In the genomic region with DNA sequence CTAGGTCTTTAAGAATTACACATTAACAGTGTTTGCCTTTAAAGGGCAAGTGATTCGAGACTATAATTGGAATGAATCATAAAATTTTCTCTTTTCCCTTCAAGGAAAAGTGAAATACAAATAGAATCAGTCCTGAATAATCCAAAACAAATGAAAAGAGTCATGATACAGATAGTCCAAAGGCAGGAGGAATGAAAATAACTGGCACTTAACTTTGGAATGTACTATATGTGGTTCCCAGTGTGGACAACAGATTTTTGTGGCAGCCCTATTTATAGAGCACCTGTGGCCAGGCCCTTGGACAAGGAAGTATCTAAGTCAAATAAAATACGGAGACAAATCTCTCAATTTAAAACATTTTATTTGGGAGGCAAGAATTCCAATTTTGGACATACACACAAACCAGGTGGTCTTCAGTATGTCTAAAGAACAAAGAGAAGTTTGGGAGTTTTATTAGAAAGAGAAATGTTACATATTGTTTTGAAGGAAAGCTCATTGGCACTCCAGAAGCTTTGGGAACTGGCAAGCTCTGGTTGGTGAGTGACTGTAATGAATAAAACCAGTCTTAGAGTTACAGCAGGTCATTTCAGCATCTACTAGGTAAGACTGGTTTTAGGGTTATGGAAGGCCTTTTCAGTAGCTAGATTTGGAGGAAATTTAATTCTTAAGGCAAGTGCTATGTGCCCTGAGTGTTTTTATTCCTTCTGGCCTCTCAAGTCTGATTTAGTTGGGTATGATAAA, we compare ENCODE assay signal across 21 cellular contexts.
DNase-seq lines count a peak whose midpoint lies in the region; ATAC-seq and TF ChIP-seq lines count a peak whose summit lies in the region.
"Had no signal": no experiment of that assay in that cellular context is flagged by ENCODE, and none has a peak within 500 bp of the region (broad histone marks: within the 10 kb centered on the region; RNA-seq: fewer than 3 reads in every experiment).

No MANE protein-coding gene starts in this region.

- no peak overlapping the region for H3K4me3 Mint-ChIP-seq in activated naive CD8-positive, alpha-beta T cell treated with anti-CD3 and anti-CD28 coated beads for 36 hours
- H3K4me3 Mint-ChIP-seq: activated CD8-positive, alpha-beta T cell treated with anti-CD3 and anti-CD28 coated beads for 36 hours; CD8-positive, alpha-beta T cell had no signal

- DNase-seq in left cardiac atrium, result no peak
- no peak for DNase-seq in smooth muscle cell (lab: John Stamatoyannopoulos, UW; ENCODE audit: unreplicated experiment)
- no peak for DNase-seq in effector CD8-positive, alpha-beta T cell (lab: John Stamatoyannopoulos, UW)
- DNase-seq in activated naive CD8-positive, alpha-beta T cell treated with anti-CD3 and anti-CD28 coated beads for 36 hours, result no peak
- DNase-seq: activated CD8-positive, alpha-beta T cell treated with anti-CD3 and anti-CD28 coated beads for 36 hours; activated naive CD4-positive, alpha-beta T cell; CD8-positive, alpha-beta T cell; DND-41; foreskin fibroblast; hippocampal formation; Karpas-422; mammary epithelial cell; NCI-H1105 treated with DMSO at 0.1 percent for 48 hours; NCI-H526; nucleus accumbens; spleen; stimulated activated CD4-positive, alpha-beta T cell treated with anti-CD3 and anti-CD28 coated beads, Interleukin-4, amount 100 ng/mL, for 1 hour; stimulated activated naive CD4-positive, alpha-beta T cell treated with Interleukin-2 at 50 U/mL for 16 hours had no signal

- H3K4me1 Mint-ChIP-seq in activated naive CD8-positive, alpha-beta T cell treated with anti-CD3 and anti-CD28 coated beads for 36 hours, result no peaks in the 10 kb centered on the region

- peak overlapping the region; percentile 47 for H3K27ac ChIP-seq in smooth muscle cell (ENCODE audit: low read depth)
- H3K27ac ChIP-seq: spleen had no signal

- H3K4me3 ChIP-seq in smooth muscle cell, result no peak overlapping the region
- H3K4me3 ChIP-seq: spleen had no signal

- H3K27me3 Mint-ChIP-seq in activated naive CD8-positive, alpha-beta T cell treated with anti-CD3 and anti-CD28 coated beads for 36 hours, result peaks cover 4% of the 10 kb centered on the region

- H3K9me3 Mint-ChIP-seq in activated naive CD8-positive, alpha-beta T cell treated with anti-CD3 and anti-CD28 coated beads for 36 hours, result peaks cover 7% of the 10 kb centered on the region

- ATAC-seq in SK-N-SH treated with all-trans-retinoic acid at 6 μM for 48 hours, result peak; percentile 44
- peak; percentile 67 to 71 for ATAC-seq in left cardiac atrium
- ATAC-seq in GM21423 (IDR thresholded peaks at IDR 0.05; ENCODE audit: unreplicated experiment), result no peak
- ATAC-seq: activated CD8-positive, alpha-beta T cell treated with anti-CD3 and anti-CD28 coated beads for 36 hours; CD8-positive, alpha-beta T cell had no signal

- TF ChIP-seq RAD21 in Ishikawa (IDR thresholded peaks at IDR 0.05; ENCODE audit: low read depth), result 0 out of 2 replicates have a peak, but pooled peaks have one; percentile 8

- no peaks in the 10 kb centered on the region for H3K79me2 ChIP-seq in smooth muscle cell (ENCODE audit: low read depth)

- peaks cover 4% of the 10 kb centered on the region for H3F3A ChIP-seq in smooth muscle cell (ENCODE audit: low read depth)

- peaks cover 5% of the 10 kb centered on the region for H3K4me1 ChIP-seq in smooth muscle cell (ENCODE audit: low read depth)
- H3K4me1 ChIP-seq: spleen had no signal

- H3K27ac Mint-ChIP-seq in activated naive CD8-positive, alpha-beta T cell treated with anti-CD3 and anti-CD28 coated beads for 36 hours, result no peak overlapping the region
- H3K27ac Mint-ChIP-seq: activated CD8-positive, alpha-beta T cell treated with anti-CD3 and anti-CD28 coated beads for 36 hours; CD8-positive, alpha-beta T cell had no signal

- no peak overlapping the region for H3K9ac ChIP-seq in smooth muscle cell (ENCODE audit: low read depth)

- H3K36me3 Mint-ChIP-seq in activated naive CD8-positive, alpha-beta T cell treated with anti-CD3 and anti-CD28 coated beads for 36 hours, result no peaks in the 10 kb centered on the region
- H3K36me3 Mint-ChIP-seq: CD8-positive, alpha-beta T cell had no signal

- 61% methylated on average over 2 of the region's 2 CpGs for WGBS in smooth muscle cell (ENCODE audit: low lambda C conversion rate)

- no peaks in the 10 kb centered on the region for H3K27me3 ChIP-seq in smooth muscle cell (ENCODE audit: low read depth)
- H3K27me3 ChIP-seq: spleen had no signal

- no peak overlapping the region for H2AFZ ChIP-seq in smooth muscle cell (ENCODE audit: low read depth)

- H3K36me3 ChIP-seq in smooth muscle cell (ENCODE audit: low read depth), result no peaks in the 10 kb centered on the region
- H3K36me3 ChIP-seq: spleen had no signal

- peak overlapping the region; percentile 53 for H3K4me2 ChIP-seq in smooth muscle cell

- no peak for TF ChIP-seq EP300 in Ishikawa (IDR thresholded peaks at IDR 0.05; ENCODE audit: borderline replicate concordance)

- H4K20me1 ChIP-seq in smooth muscle cell (ENCODE audit: low read depth), result no peaks in the 10 kb centered on the region

- H3K9me3 ChIP-seq in smooth muscle cell (replicated peaks; ENCODE audit: low read depth), result no peaks in the 10 kb centered on the region

- intact Hi-C loops in left cardiac atrium (cut with DNase I), result no loop called here

- TF ChIP-seq CTCF in smooth muscle cell (IDR thresholded peaks at IDR 0.05; ENCODE audit: borderline replicate concordance, insufficient read depth, poor library complexity, severe bottlenecking), result no peak

TF ChIP-seq in Ishikawa, 13 proteins besides CTCF, POLR2A, EP300 and RAD21 (continues in another document):
- no peak for TF ChIP-seq FOXM1 (IDR thresholded peaks at IDR 0.05; ENCODE audit: borderline replicate concordance, low read depth)
- no peak for TF ChIP-seq ZBTB7A (IDR thresholded peaks at IDR 0.05; ENCODE audit: low read depth)
- TF ChIP-seq, protein P1, sequence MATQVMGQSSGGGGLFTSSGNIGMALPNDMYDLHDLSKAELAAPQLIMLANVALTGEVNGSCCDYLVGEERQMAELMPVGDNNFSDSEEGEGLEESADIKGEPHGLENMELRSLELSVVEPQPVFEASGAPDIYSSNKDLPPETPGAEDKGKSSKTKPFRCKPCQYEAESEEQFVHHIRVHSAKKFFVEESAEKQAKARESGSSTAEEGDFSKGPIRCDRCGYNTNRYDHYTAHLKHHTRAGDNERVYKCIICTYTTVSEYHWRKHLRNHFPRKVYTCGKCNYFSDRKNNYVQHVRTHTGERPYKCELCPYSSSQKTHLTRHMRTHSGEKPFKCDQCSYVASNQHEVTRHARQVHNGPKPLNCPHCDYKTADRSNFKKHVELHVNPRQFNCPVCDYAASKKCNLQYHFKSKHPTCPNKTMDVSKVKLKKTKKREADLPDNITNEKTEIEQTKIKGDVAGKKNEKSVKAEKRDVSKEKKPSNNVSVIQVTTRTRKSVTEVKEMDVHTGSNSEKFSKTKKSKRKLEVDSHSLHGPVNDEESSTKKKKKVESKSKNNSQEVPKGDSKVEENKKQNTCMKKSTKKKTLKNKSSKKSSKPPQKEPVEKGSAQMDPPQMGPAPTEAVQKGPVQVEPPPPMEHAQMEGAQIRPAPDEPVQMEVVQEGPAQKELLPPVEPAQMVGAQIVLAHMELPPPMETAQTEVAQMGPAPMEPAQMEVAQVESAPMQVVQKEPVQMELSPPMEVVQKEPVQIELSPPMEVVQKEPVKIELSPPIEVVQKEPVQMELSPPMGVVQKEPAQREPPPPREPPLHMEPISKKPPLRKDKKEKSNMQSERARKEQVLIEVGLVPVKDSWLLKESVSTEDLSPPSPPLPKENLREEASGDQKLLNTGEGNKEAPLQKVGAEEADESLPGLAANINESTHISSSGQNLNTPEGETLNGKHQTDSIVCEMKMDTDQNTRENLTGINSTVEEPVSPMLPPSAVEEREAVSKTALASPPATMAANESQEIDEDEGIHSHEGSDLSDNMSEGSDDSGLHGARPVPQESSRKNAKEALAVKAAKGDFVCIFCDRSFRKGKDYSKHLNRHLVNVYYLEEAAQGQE (IDR thresholded peaks at IDR 0.05; ENCODE audit: low read depth), result no peak
- no peak for TF ChIP-seq NFIC (IDR thresholded peaks at IDR 0.05)
- no peak for TF ChIP-seq TCF12 (IDR thresholded peaks at IDR 0.05; ENCODE audit: low read depth)

TF ChIP-seq in SK-N-SH treated with all-trans-retinoic acid at 6 μM for 48 hours, 23 proteins besides CTCF, POLR2A, EP300 and RAD21:
- TF ChIP-seq POU6F1 (CRISPR knock-in tag; IDR thresholded peaks at IDR 0.05; ENCODE audit: borderline replicate concordance, low read depth) (no peak), TOX (CRISPR knock-in tag; IDR thresholded peaks at IDR 0.05; ENCODE audit: borderline replicate concordance) (no peak), ZFP3 (CRISPR knock-in tag; IDR thresholded peaks at IDR 0.05) (no peak), CREB5 (CRISPR knock-in tag; IDR thresholded peaks at IDR 0.05; ENCODE audit: low read depth) (no peak), ESRRG (CRISPR knock-in tag; IDR thresholded peaks at IDR 0.05) (no peak), RARB (CRISPR knock-in tag; IDR thresholded peaks at IDR 0.05) (no peak), ZFP30 (CRISPR knock-in tag; IDR thresholded peaks at IDR 0.05) (no peak), ARNTL (CRISPR knock-in tag; IDR thresholded peaks at IDR 0.05; ENCODE audit: borderline replicate concordance, low read depth) (no peak)
TF ChIP-seq in SK-N-SH treated with all-trans-retinoic acid at 6 μM for 48 hours: peak in this region for 0.
